27 cellular contexts compared by ENCODE assay signal in the genomic region with DNA sequence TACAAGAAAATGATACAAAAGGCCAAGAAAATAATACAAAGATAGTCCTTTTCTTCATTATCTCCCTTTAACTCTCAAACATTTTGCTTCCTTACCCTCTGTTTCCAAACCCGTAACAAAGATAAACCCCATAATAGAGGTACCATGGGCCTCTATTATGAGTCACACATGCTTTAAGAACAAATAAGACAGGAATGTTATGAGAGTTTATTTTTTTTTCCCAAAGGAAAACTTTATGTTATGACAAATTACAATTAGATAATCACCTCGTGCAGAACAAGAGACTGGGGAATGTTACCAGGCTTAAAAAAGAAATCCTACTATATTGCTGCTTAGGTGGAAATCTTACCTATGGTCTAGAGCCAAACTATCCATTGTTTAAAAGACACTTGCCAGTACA.
DNase-seq lines count a peak whose midpoint lies in the region; ATAC-seq, FAIRE-seq and TF ChIP-seq lines count a peak whose summit lies in the region.
"Had no signal": no experiment of that assay in that cellular context is flagged by ENCODE, and none has a peak within 500 bp of the region (broad histone marks: within the 10 kb centered on the region; RNA-seq: fewer than 3 reads in every experiment).

No MANE protein-coding gene starts in this region.

- ATAC-seq in HG03442 (IDR thresholded peaks at IDR 0.05; ENCODE audit: unreplicated experiment), result no peak
- no peak for ATAC-seq in GM18907 (IDR thresholded peaks at IDR 0.05; ENCODE audit: unreplicated experiment)
- ATAC-seq: activated CD8-positive, alpha-beta T cell treated with anti-CD3 and anti-CD28 coated beads for 36 hours; activated naive CD4-positive, alpha-beta T cell treated with anti-CD3 and anti-CD28 coated beads, Interleukin-2, amount 50 U/mL, for 72 hours; GM23338; heart right ventricle; lower lobe of right lung; mucosa of descending colon had no signal

- no peak for TF ChIP-seq CTCF in D721Med (IDR thresholded peaks at IDR 0.05; ENCODE audit: insufficient read depth, missing control alignments)
- no peak for TF ChIP-seq CTCF in cardiac fibroblast (IDR thresholded peaks at IDR 0.05; ENCODE audit: low read depth, low read length)

- FAIRE-seq in D721Med (lab: Jason Lieb, UNC), result peak; percentile 61
- FAIRE-seq: RCC 7860 had no signal

- DNase-seq in D721Med (ENCODE audit: insufficient read length, low spot score) (no peak), LHCN-M2 (ENCODE audit: low read depth) (peak; percentile 74), cardiac fibroblast (ENCODE audit: low read depth in 2 of 2) (peak; percentile 36 to 40), non-pigmented ciliary epithelial cell (ENCODE audit: low read depth) (peak; percentile 23), HT-29 (ENCODE audit: low spot score) (no peak), kidney glomerular epithelial cell (lab: John Stamatoyannopoulos, UW) (no peak)
- DNase-seq: ACHN; activated CD8-positive, alpha-beta T cell treated with anti-CD3 and anti-CD28 coated beads for 36 hours; Calu3; DND-41; heart right ventricle; KBM-7; lower lobe of right lung; mucosa of descending colon; NCI-H1417 treated with DMSO at 0.1 percent for 48 hours; NCI-H2081 treated with DMSO at 0.1 percent for 48 hours; NCI-H345; NCI-H748 treated with DMSO at 0.1 percent for 48 hours; ovary; transverse colon had no signal

- H3K4me3 ChIP-seq in cardiac fibroblast (replicated peaks in 1 of 2; ENCODE audit: low read depth in 2 of 2, low read length in 2 of 2), result no peak overlapping the region
- H3K4me3 ChIP-seq: ascending aorta; BLaER1 treated with 17β-estradiol and CSF1 and Interleukin-3, amounts not matched to agents 10 nM and 100 nM; GM23338; heart right ventricle; lower lobe of right lung; mucosa of descending colon; ovary; transverse colon had no signal

Comparison
In these comparisons a context has a peak if more than half of its experiments do, and no peak if none do; other contexts are left out.
1. DNase-seq: peak in LHCN-M2 (single experiment), cardiac fibroblast (2 of 2) and non-pigmented ciliary epithelial cell (single experiment); none in D721Med (single experiment), HT-29 (single experiment) and kidney glomerular epithelial cell (single experiment).